ENCODE assay signal across 8 cellular contexts in the genomic region with DNA sequence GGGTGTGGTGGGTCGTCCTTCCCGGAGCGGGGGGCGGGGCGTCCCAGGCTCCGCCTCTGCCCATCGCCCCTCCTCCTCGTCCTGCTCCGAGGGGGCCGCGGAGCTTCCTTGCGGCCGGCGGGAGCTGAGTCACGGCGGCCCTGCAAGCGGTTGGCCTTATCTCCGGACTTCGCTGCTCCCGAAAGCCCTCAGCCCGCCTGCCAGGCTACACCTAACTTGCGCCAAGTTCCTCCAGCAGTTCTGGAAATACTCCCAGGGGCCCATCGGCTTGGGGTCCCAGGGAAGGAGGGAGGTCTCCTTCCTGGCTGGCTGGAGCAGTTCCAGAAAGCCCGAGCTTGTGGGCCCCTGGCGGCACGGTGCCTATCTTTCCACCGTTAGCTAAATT. TPM values are rescaled to one million over a fixed set of nuclear protein-coding genes. Genes with fewer than 3 reads are reported as not detected.
DNase-seq lines count a peak whose midpoint lies in the region; ATAC-seq and TF ChIP-seq lines count a peak whose summit lies in the region.

No MANE protein-coding gene starts in this region.

- no peak overlapping the region for H3K27ac ChIP-seq in CD4-positive, CD25-positive, alpha-beta regulatory T cell (ENCODE audit: insufficient read depth, low read length, poor library complexity, severe bottlenecking)
- H3K27ac ChIP-seq in PC-3 (ENCODE audit: low read length) (peak overlapping the region; percentile 99), subcutaneous abdominal adipose tissue (ENCODE audit: low read depth, low read length) (peak overlapping the region; percentile 97)
- H3K27ac ChIP-seq in naive thymus-derived CD4-positive, alpha-beta T cell (ENCODE audit: low read depth, low read length), result peak overlapping the region; percentile 66

- H2AFZ ChIP-seq in PC-3 (ENCODE audit: low read length), result peak overlapping the region; percentile 91

- intact Hi-C loops in PC-3 (cut with micrococcal nuclease), result loop anchor here (5.0 kb wide), 3 partner anchors 41 to 56 kb away; partner anchors contain the start of gene CDKN2AIPNL
- intact Hi-C loops in activated T-helper 2 cell treated with anti-CD3 and anti-CD28 coated beads, Interferon-gamma antibody, Interleukin-2, Interleukin-4, amounts not matched to agents 10 μg/mL and 5 μg/mL and 100 μg/mL, durations not matched to agents 14 hours and 24 hours and 36 hours (cut with micrococcal nuclease), result loop anchor here (2.0 to 5.0 kb wide), 2 partner anchors 37 to 61 kb away; partner anchors contain the start of gene JADE2
- intact Hi-C loops in naive thymus-derived CD4-positive, alpha-beta T cell (cut with micrococcal nuclease), result loop anchor here (1.0 to 5.0 kb wide), 5 partner anchors 36 to 59 kb away; partner anchors contain the start of genes CDKN2AIPNL (in 1 of the 2) and JADE2 (in 1 of the 2)

- no peaks in the 10 kb centered on the region for H3K9me3 ChIP-seq in CD4-positive, CD25-positive, alpha-beta regulatory T cell (ENCODE audit: control insufficient read depth in 2 of 2, low read length in 2 of 2)
- H3K9me3 ChIP-seq in PC-3 (ENCODE audit: low read length), result no peaks in the 10 kb centered on the region
- no peaks in the 10 kb centered on the region for H3K9me3 ChIP-seq in naive thymus-derived CD4-positive, alpha-beta T cell (ENCODE audit: control insufficient read depth in 2 of 3, low read length in 3 of 3)
- no peaks in the 10 kb centered on the region for H3K9me3 ChIP-seq in subcutaneous abdominal adipose tissue (ENCODE audit: control insufficient read depth in 5 of 5, low read length in 5 of 5)

- H3K9ac ChIP-seq in PC-3 (ENCODE audit: low read length) (peak overlapping the region; percentile 83), subcutaneous abdominal adipose tissue (ENCODE audit: low read length in 5 of 5) (peak overlapping the region; percentile 73 to 93 (median 77))

- POLR2A ChIA-PET in PC-3 (lab: Charles Lee; ENCODE audit: unreplicated experiment), result interaction anchor here (0.6 kb wide), 1 partner anchor 87 kb away, joined by 15 read pairs; no protein-coding TSS in a partner anchor
- POLR2A ChIA-PET in naive thymus-derived CD4-positive, alpha-beta T cell (lab: Charles Lee), result interaction anchor here (0.9 to 5.1 kb wide), 10 partner anchors 38 to 240 kb away, joined by 3 to 60 read pairs (median 4); partner anchors contain the start of genes CDKL3, CDKN2AIPNL, JADE2 and PPP2CA

- peaks cover 15% of the 10 kb centered on the region for H3K4me1 ChIP-seq in CD4-positive, CD25-positive, alpha-beta regulatory T cell (ENCODE audit: control insufficient read depth, insufficient read depth, low read length, poor library complexity, severe bottlenecking)
- H3K4me1 ChIP-seq in PC-3 (ENCODE audit: insufficient read depth, low read length), result peaks cover 13% of the 10 kb centered on the region; the same call in 1 of the 2 replicates
- H3K4me1 ChIP-seq in naive thymus-derived CD4-positive, alpha-beta T cell (ENCODE audit: control insufficient read depth in 2 of 2, insufficient read depth in 2 of 2, low read length in 2 of 2), result peaks cover 8 to 16% of the 10 kb centered on the region in 2 donors
- H3K4me1 ChIP-seq in subcutaneous abdominal adipose tissue (ENCODE audit: control insufficient read depth in 5 of 5, insufficient read depth in 5 of 5, low read length in 5 of 5), result peaks cover 10 to 37% (median 24%) of the 10 kb centered on the region in 5 donors

- no peaks in the 10 kb centered on the region for H3K27me3 ChIP-seq in CD4-positive, CD25-positive, alpha-beta regulatory T cell (ENCODE audit: control insufficient read depth, insufficient read depth, low read length)
- H3K27me3 ChIP-seq in PC-3 (ENCODE audit: low read length) (no peaks in the 10 kb centered on the region), subcutaneous abdominal adipose tissue (ENCODE audit: control insufficient read depth in 5 of 5, insufficient read depth in 4 of 5, low read length in 5 of 5) (peaks cover 0 to 3% (median 0%) of the 10 kb centered on the region in 5 donors)
- no peaks in the 10 kb centered on the region for H3K27me3 ChIP-seq in naive thymus-derived CD4-positive, alpha-beta T cell (ENCODE audit: control insufficient read depth in 2 of 2, insufficient read depth in 2 of 2, low read length in 2 of 2)

- peak overlapping the region; percentile 89 for H3K4me2 ChIP-seq in PC-3 (ENCODE audit: low read length)

- DNase-seq in CD4-positive, CD25-positive, alpha-beta regulatory T cell, result peak in 2 of 3 donors; percentile 37 to 54
- DNase-seq in GM19240 (ENCODE audit: insufficient read length, low spot score) (peak; percentile 41), PC-3 (peak; percentile 86), fibroblast of peridontal ligament (ENCODE audit: extremely low read depth) (peak; percentile 77)
- DNase-seq in activated T-helper 2 cell treated with anti-CD3 and anti-CD28 coated beads, Interferon-gamma antibody, Interleukin-2, Interleukin-4, amounts not matched to agents 10 μg/mL and 5 μg/mL and 100 μg/mL, durations not matched to agents 14 hours and 24 hours and 36 hours (ENCODE audit: low spot score), result peak; percentile 39
- DNase-seq in naive thymus-derived CD4-positive, alpha-beta T cell, result peak in 4 of 9 donors; percentile 19 to 73 (median 23)

- no peaks in the 10 kb centered on the region for H3K9me2 ChIP-seq in PC-3 (replicated peaks; ENCODE audit: low read length)

- CTCF ChIA-PET in PC-3 (lab: Charles Lee), result interaction anchor here (0.6 to 0.8 kb wide), 3 partner anchors 13 to 59 kb away, joined by 3 to 11 read pairs (median 3); no protein-coding TSS in a partner anchor
- CTCF ChIA-PET in naive thymus-derived CD4-positive, alpha-beta T cell (lab: Charles Lee), result interaction anchor here (0.6 to 1.6 kb wide), 5 partner anchors 26 to 1045 kb away, joined by 3 to 4 read pairs (median 3); no protein-coding TSS in a partner anchor

- no peaks in the 10 kb centered on the region for H4K20me1 ChIP-seq in PC-3 (ENCODE audit: low read length)

- H3K4me3 ChIP-seq in CD4-positive, CD25-positive, alpha-beta regulatory T cell (ENCODE audit: low read depth, low read length), result peak overlapping the region; percentile 53
- H3K4me3 ChIP-seq in PC-3 (ENCODE audit: low read length) (peak overlapping the region; percentile 68), subcutaneous abdominal adipose tissue (ENCODE audit: low read depth in 1 of 5, low read length in 5 of 5) (peak overlapping the region; percentile 45 to 72 (median 69))
- peak overlapping the region; percentile 71 for H3K4me3 ChIP-seq in naive thymus-derived CD4-positive, alpha-beta T cell (ENCODE audit: low read length)

- ATAC-seq in CD4-positive, CD25-positive, alpha-beta regulatory T cell (ENCODE audit: low read depth in 2 of 2), result peak; percentile 57 to 60
- ATAC-seq in HG03460 (IDR thresholded peaks at IDR 0.05; ENCODE audit: unreplicated experiment) (peak; percentile 84), PC-3 (peak; percentile 76)
- ATAC-seq in naive thymus-derived CD4-positive, alpha-beta T cell, result peak; percentile 71

- H3K36me3 Mint-ChIP-seq in CD4-positive, CD25-positive, alpha-beta regulatory T cell, result no peaks in the 10 kb centered on the region
- no peaks in the 10 kb centered on the region for H3K36me3 Mint-ChIP-seq in activated T-helper 2 cell treated with anti-CD3 and anti-CD28 coated beads, Interferon-gamma antibody, Interleukin-2, Interleukin-4, amounts not matched to agents 10 μg/mL and 5 μg/mL and 100 μg/mL, durations not matched to agents 14 hours and 24 hours and 36 hours (ENCODE audit: low read depth)
- H3K36me3 Mint-ChIP-seq in naive thymus-derived CD4-positive, alpha-beta T cell, result no peaks in the 10 kb centered on the region

- no peaks in the 10 kb centered on the region for H3K79me2 ChIP-seq in PC-3 (ENCODE audit: low read length)

- peaks cover 0 to 2% (median 0%) of the 10 kb centered on the region in 7 donors for H3K9me3 Mint-ChIP-seq in CD4-positive, CD25-positive, alpha-beta regulatory T cell
- H3K9me3 Mint-ChIP-seq in activated T-helper 2 cell treated with anti-CD3 and anti-CD28 coated beads, Interferon-gamma antibody, Interleukin-2, Interleukin-4, amounts not matched to agents 10 μg/mL and 5 μg/mL and 100 μg/mL, durations not matched to agents 14 hours and 24 hours and 36 hours, result no peaks in the 10 kb centered on the region
- no peaks in the 10 kb centered on the region for H3K9me3 Mint-ChIP-seq in naive thymus-derived CD4-positive, alpha-beta T cell

- peak overlapping the region; percentile 77 to 90 (median 82) for H3K4me3 Mint-ChIP-seq in CD4-positive, CD25-positive, alpha-beta regulatory T cell
- peak overlapping the region; percentile 68 for H3K4me3 Mint-ChIP-seq in activated T-helper 2 cell treated with anti-CD3 and anti-CD28 coated beads, Interferon-gamma antibody, Interleukin-2, Interleukin-4, amounts not matched to agents 10 μg/mL and 5 μg/mL and 100 μg/mL, durations not matched to agents 14 hours and 24 hours and 36 hours (ENCODE audit: low read depth)
- H3K4me3 Mint-ChIP-seq in naive thymus-derived CD4-positive, alpha-beta T cell, result peak overlapping the region; percentile 75 to 93 (median 86)

- peak overlapping the region; percentile 49 to 89 (median 83) for H3K27ac Mint-ChIP-seq in CD4-positive, CD25-positive, alpha-beta regulatory T cell
- peak overlapping the region; percentile 55 for H3K27ac Mint-ChIP-seq in activated T-helper 2 cell treated with anti-CD3 and anti-CD28 coated beads, Interferon-gamma antibody, Interleukin-2, Interleukin-4, amounts not matched to agents 10 μg/mL and 5 μg/mL and 100 μg/mL, durations not matched to agents 14 hours and 24 hours and 36 hours
- peak overlapping the region in 8 of 9 donors; percentile 66 to 93 (median 86) for H3K27ac Mint-ChIP-seq in naive thymus-derived CD4-positive, alpha-beta T cell

- peaks cover 0 to 18% (median 4%) of the 10 kb centered on the region in 4 donors for H3K4me1 Mint-ChIP-seq in CD4-positive, CD25-positive, alpha-beta regulatory T cell
- H3K4me1 Mint-ChIP-seq in activated T-helper 2 cell treated with anti-CD3 and anti-CD28 coated beads, Interferon-gamma antibody, Interleukin-2, Interleukin-4, amounts not matched to agents 10 μg/mL and 5 μg/mL and 100 μg/mL, durations not matched to agents 14 hours and 24 hours and 36 hours (ENCODE audit: low read depth), result peaks cover 7% of the 10 kb centered on the region
- H3K4me1 Mint-ChIP-seq in naive thymus-derived CD4-positive, alpha-beta T cell, result peaks cover 7 to 25% (median 18%) of the 10 kb centered on the region in 7 donors

- H3F3A ChIP-seq in PC-3 (ENCODE audit: low read length, unreplicated experiment), result no peaks in the 10 kb centered on the region

- no TSS peak for BruUV-seq in PC-3 (replicated peaks; lab: Mats Ljungman, UMichigan)

- H3K36me3 ChIP-seq in CD4-positive, CD25-positive, alpha-beta regulatory T cell (ENCODE audit: control insufficient read depth, insufficient read depth, low read length), result no peaks in the 10 kb centered on the region
- H3K36me3 ChIP-seq in PC-3 (ENCODE audit: low read depth, low read length) (no peaks in the 10 kb centered on the region), subcutaneous abdominal adipose tissue (ENCODE audit: control insufficient read depth in 5 of 5, insufficient read depth in 5 of 5, low read length in 5 of 5) (no peaks in the 10 kb centered on the region)
- no peaks in the 10 kb centered on the region for H3K36me3 ChIP-seq in naive thymus-derived CD4-positive, alpha-beta T cell (ENCODE audit: control insufficient read depth in 2 of 3, insufficient read depth in 3 of 3, low read length in 3 of 3)

- TF ChIP-seq CTCF in PC-3 (conservative IDR thresholded peaks at IDR 0.05; ENCODE audit: low read depth, low read length), result no peak

- H3K27me3 Mint-ChIP-seq in CD4-positive, CD25-positive, alpha-beta regulatory T cell, result no peaks in the 10 kb centered on the region
- H3K27me3 Mint-ChIP-seq in activated T-helper 2 cell treated with anti-CD3 and anti-CD28 coated beads, Interferon-gamma antibody, Interleukin-2, Interleukin-4, amounts not matched to agents 10 μg/mL and 5 μg/mL and 100 μg/mL, durations not matched to agents 14 hours and 24 hours and 36 hours (ENCODE audit: low read depth), result peaks cover 2% of the 10 kb centered on the region
- H3K27me3 Mint-ChIP-seq in naive thymus-derived CD4-positive, alpha-beta T cell, result no peaks in the 10 kb centered on the region

RNA-seq across cellular contexts. Expression of gene CDKN2AIPNL, which starts 54.2 kb away (rescaled TPM):
- 13.5 TPM for total RNA-seq in CD4-positive, CD25-positive, alpha-beta regulatory T cell
- 10 to 100 TPM; 24.6 to 32.4 (median 30.4) TPM for polyA plus RNA-seq in CD4-positive, CD25-positive, alpha-beta regulatory T cell
- 29.7 and 38.2 TPM in 2 replicates for total RNA-seq in PC-3 (2014; rRNA removed)
- total RNA-seq in activated T-helper 2 cell treated with anti-CD3 and anti-CD28 coated beads, Interferon-gamma antibody, Interleukin-2, Interleukin-4, amounts not matched to agents 10 μg/mL and 5 μg/mL and 100 μg/mL, durations not matched to agents 14 hours and 24 hours and 36 hours, result 34.5 and 37.8 TPM in 2 replicates
- total RNA-seq in naive thymus-derived CD4-positive, alpha-beta T cell, result 10 to 100 TPM; 11.5 to 20.8 (median 16.8) TPM
- polyA plus RNA-seq in naive thymus-derived CD4-positive, alpha-beta T cell, result 10 to 100 TPM; 25.8 to 29.1 TPM

RNA-seq across cellular contexts. Expression of gene JADE2, which starts 59.6 kb away (rescaled TPM):
- total RNA-seq in CD4-positive, CD25-positive, alpha-beta regulatory T cell, result 162 TPM
- polyA plus RNA-seq in CD4-positive, CD25-positive, alpha-beta regulatory T cell, result 10 to 100 TPM; 19.2 to 31.7 (median 22.7) TPM
- 33.2 and 42.3 TPM in 2 replicates for total RNA-seq in PC-3 (2014; rRNA removed)
- total RNA-seq in activated T-helper 2 cell treated with anti-CD3 and anti-CD28 coated beads, Interferon-gamma antibody, Interleukin-2, Interleukin-4, amounts not matched to agents 10 μg/mL and 5 μg/mL and 100 μg/mL, durations not matched to agents 14 hours and 24 hours and 36 hours, result 76.8 and 81.2 TPM in 2 replicates
- 100 to 1,000 TPM in 4 of 5 experiments, 10 to 100 TPM in 1; 99.0 to 271 (median 153) TPM for total RNA-seq in naive thymus-derived CD4-positive, alpha-beta T cell
- 10 to 100 TPM; 29.8 to 55.7 TPM for polyA plus RNA-seq in naive thymus-derived CD4-positive, alpha-beta T cell
